1 cellular context compared by ENCODE assay signal in the genomic region with DNA sequence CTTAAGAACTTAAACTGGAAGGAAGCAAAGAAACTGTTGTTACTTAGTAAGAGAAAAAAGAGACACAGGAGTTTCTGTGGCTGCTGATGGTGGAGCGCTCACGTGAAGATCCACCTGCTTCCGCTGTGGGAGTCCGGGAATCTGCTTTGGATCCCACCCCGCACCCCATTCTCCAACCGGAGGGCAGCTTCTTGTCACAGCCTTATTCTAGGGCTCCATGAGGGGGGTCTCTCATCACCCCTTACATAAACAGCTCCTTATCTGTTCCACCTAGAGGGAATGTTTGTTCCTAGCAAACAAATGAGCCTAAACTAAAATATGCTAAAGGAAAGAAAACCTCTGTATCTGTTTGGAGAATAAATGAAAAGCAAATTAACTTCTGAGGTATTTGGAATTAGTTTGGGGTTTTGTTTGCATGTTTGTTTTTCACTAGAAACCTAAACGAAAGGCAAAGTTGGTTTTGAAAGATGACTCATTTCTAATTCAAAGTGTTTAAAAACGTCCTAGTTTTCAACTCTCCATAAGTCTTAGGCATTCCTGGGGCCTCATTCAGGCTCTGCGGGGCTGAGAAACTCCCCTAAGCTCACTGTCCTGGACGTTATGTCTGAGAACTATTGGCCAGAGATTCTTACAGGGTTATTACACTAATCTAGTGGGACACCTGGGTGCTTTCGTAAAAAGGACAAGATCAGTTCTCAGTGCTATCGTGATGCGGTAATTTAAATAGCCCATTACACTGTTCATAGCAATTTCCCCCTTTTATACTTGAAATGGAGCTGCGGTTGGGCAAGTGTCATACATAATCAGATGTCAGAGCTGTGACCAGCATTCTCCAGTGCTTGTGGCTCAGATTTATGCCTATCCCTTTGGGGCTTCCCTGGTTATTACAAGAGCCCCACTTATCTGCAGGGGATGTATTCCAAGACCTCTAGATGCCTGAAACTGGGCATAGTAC.
TF ChIP-seq lines count a peak whose summit lies in the region.

No MANE protein-coding gene starts in this region.

TF ChIP-seq in K562, 482 proteins besides CTCF, POLR2A, EP300 and RAD21 (continued from another document):
- TF ChIP-seq HDGF (IDR thresholded peaks at IDR 0.05) = no peak
